23 cellular contexts compared by ENCODE assay signal in genomic region chr12:2169964-2170363, GRCh38.
DNase-seq lines count a peak whose midpoint lies in the region; ATAC-seq, FAIRE-seq and TF ChIP-seq lines count a peak whose summit lies in the region.
"Had no signal": no experiment of that assay in that cellular context is flagged by ENCODE, and none has a peak within 500 bp of the region (broad histone marks: within the 10 kb centered on the region; RNA-seq: fewer than 3 reads in every experiment).

No MANE protein-coding gene starts in this region.

- H3K27ac Mint-ChIP-seq in stimulated activated memory B cell treated with anti-CD40 and anti-IgM and Interleukin-4, amounts not matched to agents 10 μg/mL and 1 μg/mL and 100 μg/mL, for 72 hours: no peak overlapping the region
- H3K27ac Mint-ChIP-seq: activated CD8-positive, alpha-beta memory T cell treated with anti-CD3 and anti-CD28 coated beads, Interleukin-2, amount 10 ng/mL, durations not matched to agents 7 days and 5 days; activated T-helper 17 cell treated with anti-CD3 and anti-CD28 coated beads, Interleukin-2, amount 50 U/mL, for 72 hours; CD8-positive, alpha-beta memory T cell; neural progenitor cell; progenitor cell of endocrine pancreas had no signal

- no peaks in the 10 kb centered on the region for H3K4me1 Mint-ChIP-seq in stimulated activated memory B cell treated with anti-CD40 and anti-IgM and Interleukin-4, amounts not matched to agents 10 μg/mL and 1 μg/mL and 100 μg/mL, for 72 hours
- H3K4me1 Mint-ChIP-seq: activated CD8-positive, alpha-beta memory T cell treated with anti-CD3 and anti-CD28 coated beads, Interleukin-2, amount 10 ng/mL, durations not matched to agents 7 days and 5 days; activated T-helper 17 cell treated with anti-CD3 and anti-CD28 coated beads, Interleukin-2, amount 50 U/mL, for 72 hours; CD8-positive, alpha-beta memory T cell had no signal

- peak overlapping the region; percentile 0 for H3K9ac ChIP-seq in adipocyte (ENCODE audit: low read length)
- H3K9ac ChIP-seq: neural progenitor cell had no signal

- H3K9me3 Mint-ChIP-seq in stimulated activated memory B cell treated with anti-CD40 and anti-IgM and Interleukin-4, amounts not matched to agents 10 μg/mL and 1 μg/mL and 100 μg/mL, for 72 hours: peaks cover 20% of the 10 kb centered on the region

- H3K4me1 ChIP-seq in adipocyte (ENCODE audit: control insufficient read depth, insufficient read depth, low read length): peaks cover 33% of the 10 kb centered on the region
- peaks cover 11 to 66% (median 16%) of the 10 kb centered on the region in 3 donors for H3K4me1 ChIP-seq in gastroesophageal sphincter
- H3K4me1 ChIP-seq in small intestine (ENCODE audit: control insufficient read depth in 2 of 2, insufficient read depth in 1 of 2, low read depth in 1 of 2, low read length in 1 of 2): peaks cover 2 to 6% of the 10 kb centered on the region in 2 donors
- H3K4me1 ChIP-seq: adrenal gland had no signal

- ATAC-seq in gastroesophageal sphincter (peak; percentile 29), GM19035 (IDR thresholded peaks at IDR 0.05; ENCODE audit: unreplicated experiment) (no peak), HG03432 (IDR thresholded peaks at IDR 0.05; ENCODE audit: unreplicated experiment) (no peak)
- ATAC-seq in stimulated activated memory B cell treated with anti-CD40 and anti-IgM and Interleukin-4, amounts not matched to agents 10 μg/mL and 1 μg/mL and 100 μg/mL, for 72 hours: no peak
- ATAC-seq: activated CD8-positive, alpha-beta memory T cell treated with anti-CD3 and anti-CD28 coated beads, Interleukin-2, amount 10 ng/mL, durations not matched to agents 7 days and 5 days; activated T-helper 17 cell treated with anti-CD3 and anti-CD28 coated beads, Interleukin-2, amount 50 U/mL, for 72 hours had no signal

- H3K36me3 ChIP-seq in adipocyte (ENCODE audit: control insufficient read depth, insufficient read depth, low read length, severe bottlenecking) (no peaks in the 10 kb centered on the region), gastroesophageal sphincter (no peaks in the 10 kb centered on the region), small intestine (ENCODE audit: control insufficient read depth in 2 of 2, insufficient read depth in 2 of 2, low read length in 2 of 2) (no peaks in the 10 kb centered on the region)
- H3K36me3 ChIP-seq: adrenal gland, neural progenitor cell had no signal

- no peak for TF ChIP-seq POLR2A in gastroesophageal sphincter (IDR thresholded peaks at IDR 0.05)

- no peak overlapping the region for H3K4me3 ChIP-seq in adipocyte (ENCODE audit: low read length)
- H3K4me3 ChIP-seq in gastroesophageal sphincter: no peak overlapping the region
- no peak overlapping the region for H3K4me3 ChIP-seq in small intestine (ENCODE audit: low read depth in 1 of 2, low read length in 2 of 2)
- H3K4me3 ChIP-seq: adrenal gland, neural progenitor cell had no signal

- H3K9me3 ChIP-seq in adipocyte (ENCODE audit: control insufficient read depth, low read length) (peaks cover 10% of the 10 kb centered on the region), gastroesophageal sphincter (peaks cover 0 to 13% (median 0%) of the 10 kb centered on the region in 3 donors), small intestine (ENCODE audit: control insufficient read depth, low read depth) (no peaks in the 10 kb centered on the region)

- peak overlapping the region; percentile 47 to 81 (median 60) for H3K27ac ChIP-seq in gastroesophageal sphincter
- peak overlapping the region; percentile 32 to 78 for H3K27ac ChIP-seq in small intestine (ENCODE audit: low read depth in 1 of 2, low read length in 1 of 2)
- H3K27ac ChIP-seq: neural progenitor cell had no signal

- FAIRE-seq in small intestine (lab: Jason Lieb, UNC): no peak
- FAIRE-seq: TTC549 had no signal

- DNase-seq in GM03348 (ENCODE audit: low spot score): peak; percentile 37
- DNase-seq in adipocyte (ENCODE audit: low read depth): peak; percentile 42
- no peak for DNase-seq in small intestine
- no peak for DNase-seq in hippocampal formation (lab: John Stamatoyannopoulos, UW)
- DNase-seq: activated CD4-positive, alpha-beta T cell treated with anti-CD3 and anti-CD28 coated beads for 4 hours; activated CD8-positive, alpha-beta memory T cell treated with anti-CD3 and anti-CD28 coated beads, Interleukin-2, amount 10 ng/mL, durations not matched to agents 7 days and 5 days; adrenal gland; CD8-positive, alpha-beta memory T cell; DMS79; effector memory CD4-positive, alpha-beta T cell; KG1; kidney glomerular epithelial cell; midbrain; NCI-H2081; NCI-H524 treated with DMSO at 0.1 percent for 48 hours had no signal

- TF ChIP-seq CTCF in gastroesophageal sphincter (IDR thresholded peaks at IDR 0.05): no peak

- H3K27me3 Mint-ChIP-seq in stimulated activated memory B cell treated with anti-CD40 and anti-IgM and Interleukin-4, amounts not matched to agents 10 μg/mL and 1 μg/mL and 100 μg/mL, for 72 hours: peaks cover 7% of the 10 kb centered on the region

- H3K4me3 Mint-ChIP-seq in stimulated activated memory B cell treated with anti-CD40 and anti-IgM and Interleukin-4, amounts not matched to agents 10 μg/mL and 1 μg/mL and 100 μg/mL, for 72 hours: no peak overlapping the region
- H3K4me3 Mint-ChIP-seq: activated CD8-positive, alpha-beta memory T cell treated with anti-CD3 and anti-CD28 coated beads, Interleukin-2, amount 10 ng/mL, durations not matched to agents 7 days and 5 days; activated T-helper 17 cell treated with anti-CD3 and anti-CD28 coated beads, Interleukin-2, amount 50 U/mL, for 72 hours; CD8-positive, alpha-beta memory T cell; neural progenitor cell had no signal

- no peaks in the 10 kb centered on the region for H3K36me3 Mint-ChIP-seq in stimulated activated memory B cell treated with anti-CD40 and anti-IgM and Interleukin-4, amounts not matched to agents 10 μg/mL and 1 μg/mL and 100 μg/mL, for 72 hours
- H3K36me3 Mint-ChIP-seq: activated CD8-positive, alpha-beta memory T cell treated with anti-CD3 and anti-CD28 coated beads, Interleukin-2, amount 10 ng/mL, durations not matched to agents 7 days and 5 days had no signal

- 40 to 59% methylated on average over 1 to 2 of the region's 2 CpGs for WGBS in gastroesophageal sphincter (ENCODE audit: low coverage in 1 of 2), 2 donors
- 85 to 93% (median 87%) methylated on average over 2 of the region's 2 CpGs for WGBS in small intestine, 3 donors

- H3K27me3 ChIP-seq in adipocyte (replicated peaks; ENCODE audit: control insufficient read depth, insufficient read depth, low read length): no peaks in the 10 kb centered on the region
- no peaks in the 10 kb centered on the region for H3K27me3 ChIP-seq in gastroesophageal sphincter
- no peaks in the 10 kb centered on the region for H3K27me3 ChIP-seq in small intestine (ENCODE audit: control insufficient read depth in 2 of 2, insufficient read depth in 2 of 2, low read length in 2 of 2)
- H3K27me3 ChIP-seq: adrenal gland, neural progenitor cell had no signal

- TF ChIP-seq EP300 in gastroesophageal sphincter (IDR thresholded peaks at IDR 0.05): no peak

Comparison
In these comparisons a context has a peak if more than half of its experiments do, and no peak if none do; other contexts are left out.
1. DNase-seq: peak in GM03348 (single experiment) and adipocyte (single experiment); none in small intestine (single experiment) and hippocampal formation (0 of 2).